Comparison of ENCODE assay signal across 22 cellular contexts in the genomic region with DNA sequence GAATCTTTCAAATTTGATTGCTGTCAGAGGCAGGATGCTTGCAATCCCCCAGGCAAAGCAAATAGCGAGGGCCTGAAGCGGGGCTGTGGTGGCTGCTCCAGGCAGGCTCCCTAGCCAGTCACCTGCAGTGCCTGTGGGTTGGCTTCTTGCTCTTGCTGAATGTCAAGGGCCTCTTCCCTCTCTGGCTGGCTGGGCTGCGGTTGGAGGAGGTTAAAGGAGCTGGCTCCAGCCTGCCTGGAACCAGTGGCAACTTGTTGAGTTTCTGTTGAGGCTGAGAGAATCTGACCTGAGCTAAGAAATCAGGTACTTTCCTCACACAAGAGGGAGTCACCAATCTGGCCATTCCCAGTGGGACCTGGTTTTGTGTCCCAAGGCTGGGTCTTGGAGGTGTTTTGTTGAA.
DNase-seq lines count a peak whose midpoint lies in the region; ATAC-seq and TF ChIP-seq lines count a peak whose summit lies in the region.
"Had no signal": no experiment of that assay in that cellular context is flagged by ENCODE, and none has a peak within 500 bp of the region (broad histone marks: within the 10 kb centered on the region; RNA-seq: fewer than 3 reads in every experiment).

No MANE protein-coding gene starts in this region.

- ATAC-seq in esophagus mucosa, result peak; percentile 79
- ATAC-seq: activated naive CD4-positive, alpha-beta T cell treated with anti-CD3 and anti-CD28 coated beads, Interleukin-2, amount 50 U/mL, for 72 hours; left lobe of liver; mucosa of descending colon; Right ventricle myocardium inferior; stimulated activated naive B cell treated with anti-CD40 and anti-IgM and Interleukin-4, amounts not matched to agents 10 μg/mL and 1 μg/mL and 100 μg/mL, for 72 hours had no signal

- TF ChIP-seq POLR2A in breast epithelium (IDR thresholded peaks at IDR 0.05) (no peak), Peyer's patch (IDR thresholded peaks at IDR 0.05) (no peak)

- peaks cover 7% of the 10 kb centered on the region for H3K36me3 Mint-ChIP-seq in MCF 10A (ENCODE audit: insufficient read depth, unreplicated experiment)
- H3K36me3 Mint-ChIP-seq: activated naive CD4-positive, alpha-beta T cell treated with anti-CD3 and anti-CD28 coated beads, Interleukin-2, amount 50 U/mL, for 72 hours; stimulated activated naive B cell treated with anti-CD40 and anti-IgM and Interleukin-4, amounts not matched to agents 10 μg/mL and 1 μg/mL and 100 μg/mL, for 72 hours had no signal

- CTCF ChIA-PET in MCF 10A (lab: Yijun Ruan, JAX), result no interaction called here

- no peak overlapping the region for H3K27ac ChIP-seq in breast epithelium
- H3K27ac ChIP-seq in Peyer's patch, result no peak overlapping the region
- H3K27ac ChIP-seq: testis had no signal

- peak; percentile 17 for DNase-seq in MCF 10A (ENCODE audit: unreplicated experiment)
- DNase-seq in breast epithelium (ENCODE audit: low spot score in 2 of 2), result no peak
- DNase-seq in NCI-H2196 (lab: John Stamatoyannopoulos, UW; ENCODE audit: unreplicated experiment), result peak; percentile 83
- no peak for DNase-seq in NCI-H526 treated with DMSO at 0.1 percent for 48 hours (lab: John Stamatoyannopoulos, UW)
- no peak for DNase-seq in HuH-7 (ENCODE audit: low spot score)
- no peak for DNase-seq in pons (ENCODE audit: low spot score)
- no peak for DNase-seq in Peyer's patch
- DNase-seq: ACHN; C1 segment of cervical spinal cord; Calu3; effector CD8-positive, alpha-beta T cell; GDM1; Karpas-422; mucosa of descending colon; NCI-H524; stimulated activated naive B cell treated with anti-CD40 and anti-IgM and Interleukin-4, amounts not matched to agents 10 μg/mL and 1 μg/mL and 100 μg/mL, for 72 hours; testis had no signal

- peaks cover 10% of the 10 kb centered on the region for H3K9me3 Mint-ChIP-seq in MCF 10A (ENCODE audit: unreplicated experiment)
- H3K9me3 Mint-ChIP-seq: activated naive CD4-positive, alpha-beta T cell treated with anti-CD3 and anti-CD28 coated beads, Interleukin-2, amount 50 U/mL, for 72 hours; stimulated activated naive B cell treated with anti-CD40 and anti-IgM and Interleukin-4, amounts not matched to agents 10 μg/mL and 1 μg/mL and 100 μg/mL, for 72 hours had no signal

- no peak overlapping the region for H3K4me3 ChIP-seq in breast epithelium
- H3K4me3 ChIP-seq in Peyer's patch, result no peak overlapping the region
- H3K4me3 ChIP-seq: mucosa of descending colon, testis had no signal

- no peak overlapping the region for H3K27ac Mint-ChIP-seq in MCF 10A (ENCODE audit: low read depth, unreplicated experiment)
- H3K27ac Mint-ChIP-seq: activated naive CD4-positive, alpha-beta T cell treated with anti-CD3 and anti-CD28 coated beads, Interleukin-2, amount 50 U/mL, for 72 hours; progenitor cell of endocrine pancreas; stimulated activated naive B cell treated with anti-CD40 and anti-IgM and Interleukin-4, amounts not matched to agents 10 μg/mL and 1 μg/mL and 100 μg/mL, for 72 hours had no signal

- no peak for TF ChIP-seq CTCF in MCF 10A (IDR thresholded peaks at IDR 0.05; ENCODE audit: unreplicated experiment)
- TF ChIP-seq CTCF in breast epithelium (IDR thresholded peaks at IDR 0.05), result no peak
- no peak for TF ChIP-seq CTCF in Peyer's patch (IDR thresholded peaks at IDR 0.05)

- H3K36me3 ChIP-seq in breast epithelium (no peaks in the 10 kb centered on the region), Peyer's patch (no peaks in the 10 kb centered on the region)

- H3K27me3 ChIP-seq in breast epithelium (no peaks in the 10 kb centered on the region), Peyer's patch (no peaks in the 10 kb centered on the region)
- H3K27me3 ChIP-seq: testis had no signal

- no peaks in the 10 kb centered on the region for H3K9me3 ChIP-seq in breast epithelium
- no peaks in the 10 kb centered on the region for H3K9me3 ChIP-seq in Peyer's patch
- H3K9me3 ChIP-seq: mucosa of descending colon, testis had no signal

- POLR2A ChIA-PET in MCF 10A (lab: Yijun Ruan, JAX), result no interaction called here

- no peak overlapping the region for H3K4me3 Mint-ChIP-seq in MCF 10A (ENCODE audit: unreplicated experiment)
- H3K4me3 Mint-ChIP-seq: stimulated activated naive B cell treated with anti-CD40 and anti-IgM and Interleukin-4, amounts not matched to agents 10 μg/mL and 1 μg/mL and 100 μg/mL, for 72 hours had no signal

- H3K27me3 Mint-ChIP-seq in MCF 10A (ENCODE audit: insufficient read depth, unreplicated experiment), result no peaks in the 10 kb centered on the region

- H3K4me1 ChIP-seq in breast epithelium, result no peaks in the 10 kb centered on the region
- H3K4me1 ChIP-seq in Peyer's patch, result no peaks in the 10 kb centered on the region
- H3K4me1 ChIP-seq: testis had no signal

- no TSS peak for BruUV-seq in MCF 10A (replicated peaks; lab: Mats Ljungman, UMichigan)

- intact Hi-C loops in MCF 10A (cut with micrococcal nuclease) (no loop called here), breast epithelium (cut with DNase I; ENCODE audit: low total_unique reads) (no loop called here)

- H3K4me1 Mint-ChIP-seq in MCF 10A (ENCODE audit: insufficient read depth, unreplicated experiment), result no peaks in the 10 kb centered on the region
- H3K4me1 Mint-ChIP-seq: stimulated activated naive B cell treated with anti-CD40 and anti-IgM and Interleukin-4, amounts not matched to agents 10 μg/mL and 1 μg/mL and 100 μg/mL, for 72 hours had no signal

Comparison
In these comparisons a context has a peak if more than half of its experiments do, and no peak if none do; other contexts are left out.
1. DNase-seq: peak in MCF 10A (single experiment) and NCI-H2196 (single experiment); none in breast epithelium (0 of 2), NCI-H526 treated with DMSO at 0.1 percent for 48 hours (single experiment), HuH-7 (single experiment), pons (single experiment) and Peyer's patch (0 of 3).